ENCODE assay signal across 12 cellular contexts in the genomic region with DNA sequence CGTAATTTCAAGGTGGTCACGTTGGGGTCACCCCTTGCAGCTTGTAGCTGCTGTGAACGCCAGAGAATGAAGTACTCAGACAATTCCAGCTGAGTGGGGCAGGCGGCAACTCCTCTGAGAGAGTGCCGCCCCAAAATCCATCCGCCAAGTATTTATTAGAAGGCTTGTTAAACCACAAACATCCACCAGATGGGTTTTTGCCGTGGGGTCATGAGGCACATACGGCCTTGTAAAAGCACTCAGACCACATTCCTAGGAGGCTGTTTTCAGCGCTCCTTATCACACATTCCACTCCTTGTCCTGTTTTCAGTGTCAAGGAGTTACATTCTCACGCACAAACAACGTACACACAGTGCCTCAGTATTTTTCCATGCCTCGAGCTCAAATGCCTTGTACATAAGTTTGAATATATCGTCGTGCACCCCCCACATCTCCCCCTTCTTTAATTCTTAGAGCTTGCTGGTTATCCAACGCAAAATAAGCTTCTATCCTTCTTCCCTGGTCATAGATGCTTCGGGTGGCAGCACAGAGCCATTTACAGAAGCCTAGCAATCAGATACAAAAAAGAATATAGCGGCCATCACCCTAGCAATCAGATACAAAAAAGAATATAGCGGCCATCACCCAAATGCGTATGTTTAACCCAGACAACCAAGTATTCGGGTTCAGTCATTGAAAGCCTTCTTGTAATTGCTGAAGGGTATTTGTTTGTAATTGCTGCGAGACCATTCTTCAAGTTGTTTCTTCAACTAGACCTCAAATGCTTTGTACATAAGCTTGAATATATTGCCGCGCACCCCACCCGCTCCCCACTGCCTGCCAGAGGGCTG. TPM values are rescaled to one million over a fixed set of nuclear protein-coding genes. Genes with fewer than 3 reads are reported as not detected.
DNase-seq lines count a peak whose midpoint lies in the region; TF ChIP-seq lines count a peak whose summit lies in the region.
"Had no signal": no experiment of that assay in that cellular context is flagged by ENCODE, and none has a peak within 500 bp of the region (broad histone marks: within the 10 kb centered on the region; RNA-seq: fewer than 3 reads in every experiment).

No MANE protein-coding gene starts in this region.

- DNase-seq in GM04503 (ENCODE audit: low read depth), result peak; percentile 80
- DNase-seq in RPMI8226, result peak; percentile 32
- DNase-seq in fibroblast of villous mesenchyme (ENCODE audit: low read depth), result peak; percentile 99
- peak; percentile 65 for DNase-seq in retinal pigment epithelial cell (ENCODE audit: low read depth)
- DNase-seq in activated gamma-delta T cell (lab: John Stamatoyannopoulos, UW), result no peak
- no peak for DNase-seq in NCI-H2196 (lab: John Stamatoyannopoulos, UW; ENCODE audit: unreplicated experiment)
- DNase-seq in medulla oblongata (ENCODE audit: extremely low spot score), result no peak
- DNase-seq: cerebellar nuclear complex; KG1; spleen; stimulated activated naive CD8-positive, alpha-beta T cell treated with anti-CD3 and anti-CD28 coated beads, Interleukin-15, amount 100 ng/mL, for 72 hours had no signal

- H3K4me3 ChIP-seq in fibroblast of villous mesenchyme (ENCODE audit: low read depth, low read length) (peak overlapping the region; percentile 50), retinal pigment epithelial cell (ENCODE audit: low read length) (no peak overlapping the region)

- peak; percentile 3 for TF ChIP-seq CTCF in fibroblast of villous mesenchyme (IDR thresholded peaks at IDR 0.05; ENCODE audit: insufficient read depth, low read depth, low read length)
- TF ChIP-seq CTCF in retinal pigment epithelial cell (conservative IDR thresholded peaks at IDR 0.05; ENCODE audit: low read depth, low read length), result no peak

RNA-seq across cellular contexts. Expression of a gene that starts 7.3 kb away (rescaled TPM):
- not detected in 2 replicates for total RNA-seq in fibroblast of villous mesenchyme
- total RNA-seq: kidney epithelial cell, spleen had no signal

RNA-seq across cellular contexts. Expression of a gene that starts 20.8 kb away (rescaled TPM):
- total RNA-seq in fibroblast of villous mesenchyme, result not detected in 2 replicates
- total RNA-seq: kidney epithelial cell, spleen had no signal

Comparison
In these comparisons a context has a peak if more than half of its experiments do, and no peak if none do; other contexts are left out.
1. DNase-seq: peak in GM04503 (single experiment), RPMI8226 (single experiment), fibroblast of villous mesenchyme (single experiment) and retinal pigment epithelial cell (single experiment); none in activated gamma-delta T cell (single experiment), NCI-H2196 (single experiment) and medulla oblongata (single experiment).